In the genomic region with DNA sequence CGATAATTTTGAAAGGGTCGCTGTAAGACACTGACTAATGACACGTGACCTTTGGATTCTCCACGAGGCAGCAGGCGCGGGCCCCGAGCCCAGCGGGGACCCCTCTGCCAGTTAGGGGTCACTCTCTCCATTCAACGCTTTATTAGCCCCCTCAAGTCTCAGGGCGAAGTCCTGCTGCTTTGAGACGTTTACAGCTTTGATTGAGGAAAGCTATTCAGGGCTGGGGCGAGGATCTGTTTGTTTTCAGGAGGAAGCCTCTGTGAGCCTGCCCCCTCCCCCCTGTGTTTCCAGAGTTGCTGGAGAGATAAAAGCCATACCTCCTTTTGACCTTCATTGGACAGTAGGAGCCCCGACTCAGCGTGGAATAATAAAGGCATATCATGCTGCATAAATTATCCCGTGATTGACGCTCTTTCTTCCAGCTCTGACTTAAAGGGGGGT, we compare ENCODE assay signal across 17 cellular contexts. TPM values are rescaled to one million over a fixed set of nuclear protein-coding genes. Genes with fewer than 3 reads are reported as not detected.
A peak's percentile ranks its signal among the peaks of the same experiment; 100 is the strongest.
DNase-seq lines count a peak whose midpoint lies in the region; ATAC-seq and TF ChIP-seq lines count a peak whose summit lies in the region.
"Had no signal": no experiment of that assay in that cellular context is flagged by ENCODE, and none has a peak within 500 bp of the region (broad histone marks: within the 10 kb centered on the region; RNA-seq: fewer than 3 reads in every experiment).

No MANE protein-coding gene starts in this region.

- H3K4me3 ChIP-seq in SK-N-SH (ENCODE audit: low read depth in 2 of 2, low read length in 1 of 2) (no peak overlapping the region), suprapubic skin (peak overlapping the region; percentile 6)
- H3K4me3 ChIP-seq: SK-N-MC had no signal

- H3K27me3 ChIP-seq in SK-N-SH (ENCODE audit: insufficient read depth) (peaks cover 4% of the 10 kb centered on the region), suprapubic skin (peaks cover 74% of the 10 kb centered on the region)

- DNase-seq in SK-N-SH = peak; percentile 55
- DNase-seq in iPS-NIHi7 (ENCODE audit: extremely low spot score) = peak; percentile 72
- DNase-seq in suprapubic skin (ENCODE audit: low spot score in 2 of 2) = no peak
- no peak for DNase-seq in T-helper 9 cell
- DNase-seq in NCI-H1092 (lab: John Stamatoyannopoulos, UW) = no peak
- DNase-seq: 8988T; activated CD8-positive, alpha-beta memory T cell treated with anti-CD3 and anti-CD28 coated beads, Interleukin-2, amount 10 ng/mL, durations not matched to agents 7 days and 5 days; activated naive CD4-positive, alpha-beta T cell treated with Interleukin-2 at 50 U/mL for 16 hours; CD8-positive, alpha-beta memory T cell; kidney glomerular epithelial cell; NCI-H1092 treated with DMSO at 0.1 percent for 48 hours; NCI-H2171; right cardiac atrium had no signal

- 54% methylated on average over 16 of the region's 16 CpGs for WGBS in SK-N-SH (ENCODE audit: low lambda C conversion rate)
- 32% methylated on average over 16 of the region's 16 CpGs for WGBS in suprapubic skin

- H3F3A ChIP-seq in SK-N-SH (replicated peaks; ENCODE audit: insufficient read depth) = no peaks in the 10 kb centered on the region

- no peak overlapping the region for H3K9ac ChIP-seq in SK-N-SH

- POLR2A ChIA-PET in SK-N-SH (lab: Yijun Ruan, JAX) = no interaction called here

- no peaks in the 10 kb centered on the region for H3K9me3 ChIP-seq in SK-N-SH
- H3K9me3 ChIP-seq in suprapubic skin = no peaks in the 10 kb centered on the region

- no peak overlapping the region for H2AFZ ChIP-seq in SK-N-SH (ENCODE audit: low read depth)

- H4K20me1 ChIP-seq in SK-N-SH (ENCODE audit: insufficient read depth) = no peaks in the 10 kb centered on the region

- H3K4me2 ChIP-seq in SK-N-SH = no peak overlapping the region

- H3K4me1 ChIP-seq in SK-N-SH (ENCODE audit: control insufficient read depth in 1 of 2, insufficient read depth in 2 of 2, low read depth in 1 of 2, low read length in 1 of 2) (peaks cover 0 to 11% of the 10 kb centered on the region in 2 experiments; a peak in 1 of 4 replicates), suprapubic skin (peaks cover 3% of the 10 kb centered on the region)

- CTCF ChIA-PET in SK-N-SH (lab: Yijun Ruan, JAX) = interaction anchor here (0.6 kb wide), 1 partner anchor 1409 kb away, joined by 3 read pairs; no protein-coding TSS in a partner anchor

- TF ChIP-seq RAD21 in SK-N-SH (IDR thresholded peaks at IDR 0.05; ENCODE audit: low read length) = no peak

- ATAC-seq in SK-N-SH treated with all-trans-retinoic acid at 6 μM for 48 hours (no peak), HG03442 (IDR thresholded peaks at IDR 0.05; ENCODE audit: unreplicated experiment) (no peak)
- ATAC-seq: activated CD8-positive, alpha-beta memory T cell treated with anti-CD3 and anti-CD28 coated beads, Interleukin-2, amount 10 ng/mL, durations not matched to agents 7 days and 5 days; right cardiac atrium had no signal

- no peaks in the 10 kb centered on the region for H3K79me2 ChIP-seq in SK-N-SH (ENCODE audit: insufficient read depth)

- no peaks in the 10 kb centered on the region for H3K36me3 ChIP-seq in SK-N-SH (replicated peaks in 1 of 2; ENCODE audit: control insufficient read depth in 1 of 2, insufficient read depth in 2 of 2, low read length in 1 of 2)
- no peaks in the 10 kb centered on the region for H3K36me3 ChIP-seq in suprapubic skin

- H3K27ac ChIP-seq in SK-N-SH (ENCODE audit: low read depth in 2 of 2, low read length in 1 of 2) = no peak overlapping the region
- peak overlapping the region; percentile 4; the same call in 1 of the 2 replicates for H3K27ac ChIP-seq in VCaP
- no peak overlapping the region for H3K27ac ChIP-seq in suprapubic skin
- H3K27ac ChIP-seq: SK-N-MC had no signal

- TF ChIP-seq CTCF in SK-N-SH (IDR thresholded peaks at IDR 0.05) (no peak), VCaP (conservative IDR thresholded peaks at IDR 0.05) (no peak), suprapubic skin (IDR thresholded peaks at IDR 0.05) (no peak)

- no peaks in the 10 kb centered on the region for H3K9me2 ChIP-seq in SK-N-SH

- TF ChIP-seq POLR2A in suprapubic skin (IDR thresholded peaks at IDR 0.05) = no peak

- TF ChIP-seq EP300 in SK-N-SH (IDR thresholded peaks at IDR 0.05; ENCODE audit: borderline replicate concordance in 1 of 2, low read depth in 1 of 2, low read length in 1 of 2) (no peak), suprapubic skin (IDR thresholded peaks at IDR 0.05) (no peak)

TF ChIP-seq in SK-N-SH, 30 proteins besides CTCF, POLR2A, EP300 and RAD21 (continues in another document):
- TF ChIP-seq, protein P1, sequence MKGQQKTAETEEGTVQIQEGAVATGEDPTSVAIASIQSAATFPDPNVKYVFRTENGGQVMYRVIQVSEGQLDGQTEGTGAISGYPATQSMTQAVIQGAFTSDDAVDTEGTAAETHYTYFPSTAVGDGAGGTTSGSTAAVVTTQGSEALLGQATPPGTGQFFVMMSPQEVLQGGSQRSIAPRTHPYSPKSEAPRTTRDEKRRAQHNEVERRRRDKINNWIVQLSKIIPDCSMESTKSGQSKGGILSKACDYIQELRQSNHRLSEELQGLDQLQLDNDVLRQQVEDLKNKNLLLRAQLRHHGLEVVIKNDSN (IDR thresholded peaks at IDR 0.05; ENCODE audit: borderline replicate concordance, low read depth) = no peak
- no peak for TF ChIP-seq TCF12 (IDR thresholded peaks at IDR 0.05)
- no peak for TF ChIP-seq REST (IDR thresholded peaks at IDR 0.05; ENCODE audit: low read depth, low read length)
- TF ChIP-seq NRF1 (IDR thresholded peaks at IDR 0.05; ENCODE audit: low read depth, low read length) = no peak

TF ChIP-seq in SK-N-SH treated with all-trans-retinoic acid at 6 μM for 48 hours, 23 proteins besides CTCF, POLR2A, EP300 and RAD21:
- TF ChIP-seq ARNTL (CRISPR knock-in tag; IDR thresholded peaks at IDR 0.05; ENCODE audit: borderline replicate concordance, low read depth) (no peak), RARB (CRISPR knock-in tag; IDR thresholded peaks at IDR 0.05) (no peak), TSHZ2 (CRISPR knock-in tag; IDR thresholded peaks at IDR 0.05) (no peak), ZNF70 (CRISPR knock-in tag; IDR thresholded peaks at IDR 0.05) (no peak)

RNA-seq across cellular contexts. Expression of gene MSX2, which starts 31.4 kb away (rescaled TPM):
- 5.1 and 5.8 TPM in 2 replicates for polyA plus RNA-seq in SK-N-SH (2012; rRNA removed)
- polyA plus RNA-seq in SK-N-SH (2012; cell fraction: cytosol; rRNA removed) = 3.4 and 3.5 TPM in 2 replicates
- polyA plus RNA-seq in SK-N-SH (2012; cell fraction: nucleus; rRNA removed) = 5.6 and 7.0 TPM in 2 replicates
- total RNA-seq in suprapubic skin = 10 to 100 TPM in 2 of 4 donors, 1 to 10 TPM in 2; 3.5 to 23.1 (median 9.9) TPM
- total RNA-seq: activated CD8-positive, alpha-beta memory T cell treated with anti-CD3 and anti-CD28 coated beads, Interleukin-2, amount 10 ng/mL, durations not matched to agents 7 days and 5 days; CD8-positive, alpha-beta memory T cell had no signal
- polyA plus RNA-seq: CD8-positive, alpha-beta memory T cell had no signal

Comparison
In these comparisons a context has a peak if more than half of its experiments do, and no peak if none do; other contexts are left out.
1. DNase-seq: peak in SK-N-SH (single experiment) and iPS-NIHi7 (single experiment); none in suprapubic skin (0 of 2), T-helper 9 cell (single experiment) and NCI-H1092 (single experiment).